20 cellular contexts compared by ENCODE assay signal in the genomic region with DNA sequence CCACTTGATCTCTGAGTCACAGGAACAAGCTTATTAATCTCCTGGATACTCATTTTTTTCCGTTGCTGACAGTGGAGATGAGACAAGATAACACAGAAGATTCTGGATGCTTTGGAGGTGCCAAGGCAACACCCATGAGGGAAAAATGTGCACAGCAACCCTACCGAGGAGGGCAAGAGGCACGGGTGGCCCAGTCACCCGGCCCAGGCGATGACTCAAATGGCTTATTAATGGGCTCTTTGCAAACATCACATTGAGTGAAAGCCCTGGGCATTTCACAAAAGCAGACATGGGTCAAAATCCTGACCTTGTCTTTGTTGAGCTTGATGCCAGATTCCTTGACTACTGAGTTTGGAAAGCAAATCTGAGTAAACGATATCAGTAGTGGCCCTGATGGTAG.
A peak's percentile ranks its signal among the peaks of the same experiment; 100 is the strongest.
DNase-seq lines count a peak whose midpoint lies in the region; ATAC-seq and TF ChIP-seq lines count a peak whose summit lies in the region.
"Had no signal": no experiment of that assay in that cellular context is flagged by ENCODE, and none has a peak within 500 bp of the region (broad histone marks: within the 10 kb centered on the region; RNA-seq: fewer than 3 reads in every experiment).

No MANE protein-coding gene starts in this region.

- no peaks in the 10 kb centered on the region for H3K36me3 ChIP-seq in sigmoid colon
- H3K36me3 ChIP-seq: HAP-1, neutrophil had no signal

- no peak for TF ChIP-seq CTCF in AG09309 (IDR thresholded peaks at IDR 0.05; ENCODE audit: control insufficient read depth, insufficient read depth, low read depth, low read length, missing control alignments)
- no peak for TF ChIP-seq CTCF in HFFc6 (IDR thresholded peaks at IDR 0.05)
- TF ChIP-seq CTCF in sigmoid colon (IDR thresholded peaks at IDR 0.05), result no peak

- 67 to 84% methylated on average over 6 of the region's 6 CpGs for WGBS in sigmoid colon, 2 donors

- H3K4me3 Mint-ChIP-seq in HFFc6, result no peak overlapping the region
- no peak overlapping the region for H3K4me3 Mint-ChIP-seq in T-helper 2 cell treated with Interferon-gamma antibody and Interleukin-4, amounts not matched to agents 5 μg/mL and 100 μg/mL, for 36 hours
- H3K4me3 Mint-ChIP-seq in activated CD8-positive, alpha-beta memory T cell treated with anti-CD3 and anti-CD28 coated beads, Interleukin-2, amount 10 ng/mL, durations not matched to agents 7 days and 5 days, result no peak overlapping the region
- H3K4me3 Mint-ChIP-seq: activated B cell treated with CpG ODN at 0.5 μM for 24 hours; B cell; brain; effector memory CD8-positive, alpha-beta T cell; stimulated activated effector memory CD8-positive, alpha-beta T cell treated with anti-CD3 and anti-CD28 coated beads, Interleukin-12 subunit alpha, Interleukin-12 subunit beta, amount 100 ng/mL, for 72 hours had no signal

- peak overlapping the region; percentile 86 for H3K27ac Mint-ChIP-seq in HFFc6
- no peak overlapping the region for H3K27ac Mint-ChIP-seq in T-helper 2 cell treated with Interferon-gamma antibody and Interleukin-4, amounts not matched to agents 5 μg/mL and 100 μg/mL, for 36 hours
- H3K27ac Mint-ChIP-seq in activated CD8-positive, alpha-beta memory T cell treated with anti-CD3 and anti-CD28 coated beads, Interleukin-2, amount 10 ng/mL, durations not matched to agents 7 days and 5 days, result no peak overlapping the region
- H3K27ac Mint-ChIP-seq: activated B cell treated with CpG ODN at 0.5 μM for 24 hours; B cell; brain; effector memory CD8-positive, alpha-beta T cell; stimulated activated effector memory CD8-positive, alpha-beta T cell treated with anti-CD3 and anti-CD28 coated beads, Interleukin-12 subunit alpha, Interleukin-12 subunit beta, amount 100 ng/mL, for 72 hours had no signal

- no peaks in the 10 kb centered on the region for H3K9me3 ChIP-seq in sigmoid colon
- H3K9me3 ChIP-seq: HAP-1, neutrophil had no signal

- H3K27ac ChIP-seq in sigmoid colon, result no peak overlapping the region
- H3K27ac ChIP-seq: KMS-11, neutrophil had no signal

- intact Hi-C loops in sigmoid colon (cut with DNase I), result no loop called here

- H3K4me3 ChIP-seq in AG09309 (ENCODE audit: control insufficient read depth, low read depth, low read length) (no peak overlapping the region), sigmoid colon (no peak overlapping the region)
- H3K4me3 ChIP-seq: GM12878, HAP-1 had no signal

- peaks cover 29% of the 10 kb centered on the region for H3K9me3 Mint-ChIP-seq in HFFc6
- H3K9me3 Mint-ChIP-seq in T-helper 2 cell treated with Interferon-gamma antibody and Interleukin-4, amounts not matched to agents 5 μg/mL and 100 μg/mL, for 36 hours, result peaks cover 8% of the 10 kb centered on the region
- no peaks in the 10 kb centered on the region for H3K9me3 Mint-ChIP-seq in activated CD8-positive, alpha-beta memory T cell treated with anti-CD3 and anti-CD28 coated beads, Interleukin-2, amount 10 ng/mL, durations not matched to agents 7 days and 5 days (ENCODE audit: low read depth)
- H3K9me3 Mint-ChIP-seq: activated B cell treated with CpG ODN at 0.5 μM for 24 hours had no signal

- DNase-seq in AG09309 (ENCODE audit: low read depth) (peak; percentile 35), HFFc6 (peak; percentile 32), amniotic stem cell (lab: John Stamatoyannopoulos, UW) (peak; percentile 51), islet precursor cell (peak; percentile 18), sigmoid colon (no peak)
- DNase-seq in T-helper 2 cell treated with Interferon-gamma antibody and Interleukin-4, amounts not matched to agents 5 μg/mL and 100 μg/mL, for 36 hours (ENCODE audit: low spot score), result no peak
- no peak for DNase-seq in activated CD8-positive, alpha-beta memory T cell treated with anti-CD3 and anti-CD28 coated beads, Interleukin-2, amount 10 ng/mL, durations not matched to agents 7 days and 5 days
- DNase-seq: activated B cell treated with CpG ODN at 0.5 μM for 24 hours; activated naive CD4-positive, alpha-beta T cell; effector memory CD8-positive, alpha-beta T cell; NCI-H1436; NCI-H446 treated with DMSO at 0.1 percent for 48 hours had no signal

- no peak for TF ChIP-seq POLR2A in sigmoid colon (IDR thresholded peaks at IDR 0.05)

- H3K4me1 Mint-ChIP-seq in HFFc6 (ENCODE audit: low read depth), result peaks cover 18% of the 10 kb centered on the region
- no peaks in the 10 kb centered on the region for H3K4me1 Mint-ChIP-seq in T-helper 2 cell treated with Interferon-gamma antibody and Interleukin-4, amounts not matched to agents 5 μg/mL and 100 μg/mL, for 36 hours (ENCODE audit: low read depth)
- no peaks in the 10 kb centered on the region for H3K4me1 Mint-ChIP-seq in activated CD8-positive, alpha-beta memory T cell treated with anti-CD3 and anti-CD28 coated beads, Interleukin-2, amount 10 ng/mL, durations not matched to agents 7 days and 5 days
- H3K4me1 Mint-ChIP-seq: activated B cell treated with CpG ODN at 0.5 μM for 24 hours; B cell; brain; stimulated activated effector memory CD8-positive, alpha-beta T cell treated with anti-CD3 and anti-CD28 coated beads, Interleukin-12 subunit alpha, Interleukin-12 subunit beta, amount 100 ng/mL, for 72 hours had no signal

- H3K36me3 Mint-ChIP-seq in HFFc6 (ENCODE audit: low read depth), result no peaks in the 10 kb centered on the region
- no peaks in the 10 kb centered on the region for H3K36me3 Mint-ChIP-seq in T-helper 2 cell treated with Interferon-gamma antibody and Interleukin-4, amounts not matched to agents 5 μg/mL and 100 μg/mL, for 36 hours (ENCODE audit: low read depth)
- H3K36me3 Mint-ChIP-seq in activated CD8-positive, alpha-beta memory T cell treated with anti-CD3 and anti-CD28 coated beads, Interleukin-2, amount 10 ng/mL, durations not matched to agents 7 days and 5 days, result no peaks in the 10 kb centered on the region
- H3K36me3 Mint-ChIP-seq: brain; stimulated activated effector memory CD8-positive, alpha-beta T cell treated with anti-CD3 and anti-CD28 coated beads, Interleukin-12 subunit alpha, Interleukin-12 subunit beta, amount 100 ng/mL, for 72 hours had no signal

- no peaks in the 10 kb centered on the region; the same call in 1 of the 2 replicates for H3K27me3 Mint-ChIP-seq in HFFc6 (ENCODE audit: insufficient read depth)
- H3K27me3 Mint-ChIP-seq in T-helper 2 cell treated with Interferon-gamma antibody and Interleukin-4, amounts not matched to agents 5 μg/mL and 100 μg/mL, for 36 hours (ENCODE audit: low read depth), result no peaks in the 10 kb centered on the region
- no peaks in the 10 kb centered on the region for H3K27me3 Mint-ChIP-seq in activated CD8-positive, alpha-beta memory T cell treated with anti-CD3 and anti-CD28 coated beads, Interleukin-2, amount 10 ng/mL, durations not matched to agents 7 days and 5 days
- H3K27me3 Mint-ChIP-seq: activated B cell treated with CpG ODN at 0.5 μM for 24 hours, B cell had no signal

- CTCF ChIA-PET in activated CD8-positive, alpha-beta memory T cell treated with anti-CD3 and anti-CD28 coated beads, Interleukin-2, amount 10 ng/mL, durations not matched to agents 7 days and 5 days (lab: Charles Lee), result no interaction called here

- ATAC-seq in activated CD8-positive, alpha-beta memory T cell treated with anti-CD3 and anti-CD28 coated beads, Interleukin-2, amount 10 ng/mL, durations not matched to agents 7 days and 5 days, result no peak
- no peak for ATAC-seq in GM21528 (IDR thresholded peaks at IDR 0.05; ENCODE audit: low FRiP score, unreplicated experiment)
- ATAC-seq: effector memory CD8-positive, alpha-beta T cell; GM12878; stimulated activated effector memory CD8-positive, alpha-beta T cell treated with anti-CD3 and anti-CD28 coated beads, Interleukin-12 subunit alpha, Interleukin-12 subunit beta, amount 100 ng/mL, for 72 hours had no signal

- TF ChIP-seq EP300 in sigmoid colon (IDR thresholded peaks at IDR 0.05), result no peak

- H3K4me1 ChIP-seq in sigmoid colon, result no peaks in the 10 kb centered on the region
- H3K4me1 ChIP-seq: HAP-1 had no signal

- H3K27me3 ChIP-seq in sigmoid colon, result no peaks in the 10 kb centered on the region
- H3K27me3 ChIP-seq: neutrophil had no signal

Comparison
In these comparisons a context has a peak if more than half of its experiments do, and no peak if none do; other contexts are left out.
1. DNase-seq: peak in AG09309 (single experiment), HFFc6 (single experiment), amniotic stem cell (single experiment) and islet precursor cell (single experiment); none in T-helper 2 cell treated with Interferon-gamma antibody and Interleukin-4, amounts not matched to agents 5 μg/mL and 100 μg/mL, for 36 hours (single experiment), activated CD8-positive, alpha-beta memory T cell treated with anti-CD3 and anti-CD28 coated beads, Interleukin-2, amount 10 ng/mL, durations not matched to agents 7 days and 5 days (single experiment) and sigmoid colon (single experiment).